3 cellular contexts compared by ENCODE assay signal in genomic region chr2:196697825-196698224, GRCh38.
TF ChIP-seq lines count a peak whose summit lies in the region.

No MANE protein-coding gene starts in this region.

TF ChIP-seq in SK-N-SH, 30 proteins besides CTCF, POLR2A, EP300 and RAD21 (continued from another document):
- TF ChIP-seq, protein P1, sequence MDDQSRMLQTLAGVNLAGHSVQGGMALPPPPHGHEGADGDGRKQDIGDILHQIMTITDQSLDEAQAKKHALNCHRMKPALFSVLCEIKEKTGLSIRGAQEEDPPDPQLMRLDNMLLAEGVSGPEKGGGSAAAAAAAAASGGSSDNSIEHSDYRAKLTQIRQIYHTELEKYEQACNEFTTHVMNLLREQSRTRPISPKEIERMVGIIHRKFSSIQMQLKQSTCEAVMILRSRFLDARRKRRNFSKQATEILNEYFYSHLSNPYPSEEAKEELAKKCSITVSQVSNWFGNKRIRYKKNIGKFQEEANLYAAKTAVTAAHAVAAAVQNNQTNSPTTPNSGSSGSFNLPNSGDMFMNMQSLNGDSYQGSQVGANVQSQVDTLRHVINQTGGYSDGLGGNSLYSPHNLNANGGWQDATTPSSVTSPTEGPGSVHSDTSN (IDR thresholded peaks at IDR 0.05) = no peak
- TF ChIP-seq USF2 (IDR thresholded peaks at IDR 0.05; ENCODE audit: borderline replicate concordance, low read depth, low read length) (no peak), TEAD4 (IDR thresholded peaks at IDR 0.05; ENCODE audit: borderline replicate concordance, insufficient read depth) (no peak), NRF1 (IDR thresholded peaks at IDR 0.05; ENCODE audit: low read depth, low read length) (no peak), EZH2phosphoT487 (IDR thresholded peaks at IDR 0.05; ENCODE audit: borderline replicate concordance, low read depth) (no peak), IRF3 (IDR thresholded peaks at IDR 0.05; ENCODE audit: low read depth, low read length) (no peak), TCF12 (IDR thresholded peaks at IDR 0.05) (no peak), JUND (IDR thresholded peaks at IDR 0.05) (no peak), FOXM1 (IDR thresholded peaks at IDR 0.05; ENCODE audit: low read depth) (no peak), RFX5 (IDR thresholded peaks at IDR 0.05; ENCODE audit: low read length) (no peak), YY1 (IDR thresholded peaks at IDR 0.05; ENCODE audit: low read depth) (no peak), CHD2 (IDR thresholded peaks at IDR 0.05; ENCODE audit: low read length, partially characterized antibody) (no peak), SMC3 (IDR thresholded peaks at IDR 0.05; ENCODE audit: low read depth, low read length) (no peak), MAX (IDR thresholded peaks at IDR 0.05; ENCODE audit: low read depth) (no peak)
- TF ChIP-seq, protein P2, sequence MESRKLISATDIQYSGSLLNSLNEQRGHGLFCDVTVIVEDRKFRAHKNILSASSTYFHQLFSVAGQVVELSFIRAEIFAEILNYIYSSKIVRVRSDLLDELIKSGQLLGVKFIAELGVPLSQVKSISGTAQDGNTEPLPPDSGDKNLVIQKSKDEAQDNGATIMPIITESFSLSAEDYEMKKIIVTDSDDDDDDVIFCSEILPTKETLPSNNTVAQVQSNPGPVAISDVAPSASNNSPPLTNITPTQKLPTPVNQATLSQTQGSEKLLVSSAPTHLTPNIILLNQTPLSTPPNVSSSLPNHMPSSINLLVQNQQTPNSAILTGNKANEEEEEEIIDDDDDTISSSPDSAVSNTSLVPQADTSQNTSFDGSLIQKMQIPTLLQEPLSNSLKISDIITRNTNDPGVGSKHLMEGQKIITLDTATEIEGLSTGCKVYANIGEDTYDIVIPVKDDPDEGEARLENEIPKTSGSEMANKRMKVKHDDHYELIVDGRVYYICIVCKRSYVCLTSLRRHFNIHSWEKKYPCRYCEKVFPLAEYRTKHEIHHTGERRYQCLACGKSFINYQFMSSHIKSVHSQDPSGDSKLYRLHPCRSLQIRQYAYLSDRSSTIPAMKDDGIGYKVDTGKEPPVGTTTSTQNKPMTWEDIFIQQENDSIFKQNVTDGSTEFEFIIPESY (IDR thresholded peaks at IDR 0.05; ENCODE audit: borderline replicate concordance, low read depth) = no peak

TF ChIP-seq in SK-N-SH treated with all-trans-retinoic acid at 6 μM for 48 hours, 23 proteins besides CTCF, POLR2A, EP300 and RAD21 (continued from another document):
- TF ChIP-seq, protein P3, sequence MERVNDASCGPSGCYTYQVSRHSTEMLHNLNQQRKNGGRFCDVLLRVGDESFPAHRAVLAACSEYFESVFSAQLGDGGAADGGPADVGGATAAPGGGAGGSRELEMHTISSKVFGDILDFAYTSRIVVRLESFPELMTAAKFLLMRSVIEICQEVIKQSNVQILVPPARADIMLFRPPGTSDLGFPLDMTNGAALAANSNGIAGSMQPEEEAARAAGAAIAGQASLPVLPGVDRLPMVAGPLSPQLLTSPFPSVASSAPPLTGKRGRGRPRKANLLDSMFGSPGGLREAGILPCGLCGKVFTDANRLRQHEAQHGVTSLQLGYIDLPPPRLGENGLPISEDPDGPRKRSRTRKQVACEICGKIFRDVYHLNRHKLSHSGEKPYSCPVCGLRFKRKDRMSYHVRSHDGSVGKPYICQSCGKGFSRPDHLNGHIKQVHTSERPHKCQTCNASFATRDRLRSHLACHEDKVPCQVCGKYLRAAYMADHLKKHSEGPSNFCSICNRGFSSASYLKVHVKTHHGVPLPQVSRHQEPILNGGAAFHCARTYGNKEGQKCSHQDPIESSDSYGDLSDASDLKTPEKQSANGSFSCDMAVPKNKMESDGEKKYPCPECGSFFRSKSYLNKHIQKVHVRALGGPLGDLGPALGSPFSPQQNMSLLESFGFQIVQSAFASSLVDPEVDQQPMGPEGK (CRISPR knock-in tag; IDR thresholded peaks at IDR 0.05; ENCODE audit: borderline replicate concordance) = no peak
- no peak for TF ChIP-seq CREB5 (CRISPR knock-in tag; IDR thresholded peaks at IDR 0.05; ENCODE audit: low read depth)
- no peak for TF ChIP-seq TOX (CRISPR knock-in tag; IDR thresholded peaks at IDR 0.05; ENCODE audit: borderline replicate concordance)
- TF ChIP-seq GLIS3 (CRISPR knock-in tag; IDR thresholded peaks at IDR 0.05) = no peak

TF ChIP-seq in WTC11, 78 proteins besides CTCF, POLR2A, EP300 and RAD21 (continued from another document):
- no peak for TF ChIP-seq ATF2 (CRISPR knock-in tag; IDR thresholded peaks at IDR 0.05; ENCODE audit: borderline replicate concordance, low read depth)
